20 cellular contexts compared by ENCODE assay signal in genomic region chr6:149364558-149364957, GRCh38. TPM values are rescaled to one million over a fixed set of nuclear protein-coding genes. Genes with fewer than 3 reads are reported as not detected.
DNase-seq lines count a peak whose midpoint lies in the region; ATAC-seq lines count a peak whose summit lies in the region.
"Had no signal": no experiment of that assay in that cellular context is flagged by ENCODE, and none has a peak within 500 bp of the region (broad histone marks: within the 10 kb centered on the region; RNA-seq: fewer than 3 reads in every experiment).

No MANE protein-coding gene starts in this region.

- ATAC-seq in left ventricle myocardium superior = peak; percentile 21
- ATAC-seq in Right ventricle myocardium inferior = no peak
- no peak for ATAC-seq in T-helper 17 cell
- ATAC-seq in stimulated activated effector memory CD8-positive, alpha-beta T cell treated with anti-CD3 and anti-CD28 coated beads, Interleukin-12 subunit alpha, Interleukin-12 subunit beta, amount 100 ng/mL, for 72 hours = no peak
- ATAC-seq: natural killer cell treated with Interleukin-12 subunit alpha and Interleukin-12 subunit beta and Interleukin-15 and Interleukin-18, amount 100 ng/mL, for 72 hours; stimulated activated naive CD8-positive, alpha-beta T cell treated with anti-CD3 and anti-CD28 coated beads, Interleukin-15, Interleukin-2, amounts not matched to agents 100 U/mL and 50 U/mL, for 24 hours had no signal

- intact Hi-C loops in left ventricle myocardium superior (cut with micrococcal nuclease) (no loop called here), Right ventricle myocardium inferior (cut with DNase I) (no loop called here), head of caudate nucleus (cut with DNase I) (no loop called here)

- no peaks in the 10 kb centered on the region for H3K27me3 Mint-ChIP-seq in T-helper 17 cell
- H3K27me3 Mint-ChIP-seq: natural killer cell treated with Interleukin-12 subunit alpha and Interleukin-12 subunit beta and Interleukin-15 and Interleukin-18, amount 100 ng/mL, for 72 hours had no signal

- H3K4me1 Mint-ChIP-seq in T-helper 17 cell = peaks cover 33% of the 10 kb centered on the region
- peaks cover 48% of the 10 kb centered on the region for H3K4me1 Mint-ChIP-seq in stimulated activated effector memory CD8-positive, alpha-beta T cell treated with anti-CD3 and anti-CD28 coated beads, Interleukin-12 subunit alpha, Interleukin-12 subunit beta, amount 100 ng/mL, for 72 hours

- H3K36me3 Mint-ChIP-seq in T-helper 17 cell (ENCODE audit: low read depth) = peaks cover 9% of the 10 kb centered on the region
- H3K36me3 Mint-ChIP-seq in stimulated activated effector memory CD8-positive, alpha-beta T cell treated with anti-CD3 and anti-CD28 coated beads, Interleukin-12 subunit alpha, Interleukin-12 subunit beta, amount 100 ng/mL, for 72 hours = peaks cover 53% of the 10 kb centered on the region

- peak overlapping the region; percentile 10 for H3K4me3 Mint-ChIP-seq in T-helper 17 cell
- peak overlapping the region; percentile 1 for H3K4me3 Mint-ChIP-seq in stimulated activated effector memory CD8-positive, alpha-beta T cell treated with anti-CD3 and anti-CD28 coated beads, Interleukin-12 subunit alpha, Interleukin-12 subunit beta, amount 100 ng/mL, for 72 hours

- no peak for DNase-seq in left ventricle myocardium superior
- no peak for DNase-seq in Right ventricle myocardium inferior (ENCODE audit: missing footprints)
- no peak for DNase-seq in T-helper 17 cell
- peak; percentile 1 for DNase-seq in fibroblast of gingiva (ENCODE audit: low read depth)
- no peak for DNase-seq in stimulated activated effector memory CD8-positive, alpha-beta T cell treated with anti-CD3 and anti-CD28 coated beads, Interleukin-12 subunit alpha, Interleukin-12 subunit beta, amount 100 ng/mL, for 72 hours (ENCODE audit: low spot score in 2 of 2)
- DNase-seq in head of caudate nucleus = no peak
- DNase-seq in putamen (ENCODE audit: low spot score) = no peak
- DNase-seq: amygdala; Calu3; heart left ventricle; KBM-7; mammary epithelial cell; NCI-H1694; NCI-H774; stimulated activated CD4-positive, alpha-beta T cell treated with anti-CD3 and anti-CD28 coated beads, Interleukin-1b, Interleukin-23, amount 100 ng/mL, for 48 hours; stimulated activated naive CD8-positive, alpha-beta T cell treated with anti-CD3 and anti-CD28 coated beads, Interleukin-15, Interleukin-2, amounts not matched to agents 100 U/mL and 50 U/mL, for 24 hours; T1000; trophoblast cell had no signal

- peaks cover 5% of the 10 kb centered on the region for H3K9me3 Mint-ChIP-seq in stimulated activated effector memory CD8-positive, alpha-beta T cell treated with anti-CD3 and anti-CD28 coated beads, Interleukin-12 subunit alpha, Interleukin-12 subunit beta, amount 100 ng/mL, for 72 hours
- H3K9me3 Mint-ChIP-seq: natural killer cell treated with Interleukin-12 subunit alpha and Interleukin-12 subunit beta and Interleukin-15 and Interleukin-18, amount 100 ng/mL, for 72 hours had no signal

- H3K27ac Mint-ChIP-seq in T-helper 17 cell = peak overlapping the region; percentile 86
- H3K27ac Mint-ChIP-seq in stimulated activated effector memory CD8-positive, alpha-beta T cell treated with anti-CD3 and anti-CD28 coated beads, Interleukin-12 subunit alpha, Interleukin-12 subunit beta, amount 100 ng/mL, for 72 hours = peak overlapping the region; percentile 24

- no peaks in the 10 kb centered on the region for H3K9me3 ChIP-seq in T-helper 17 cell (ENCODE audit: control insufficient read depth, low read length, poor library complexity, severe bottlenecking)
- H3K9me3 ChIP-seq: heart left ventricle, SJSA1 had no signal

RNA-seq across cellular contexts. Expression of gene SUMO4, which starts 35.5 kb away (rescaled TPM):
- 0.32 TPM for total RNA-seq in left ventricle myocardium superior
- total RNA-seq in Right ventricle myocardium inferior = not detected
- total RNA-seq in T-helper 17 cell = 10 to 100 TPM in 1 of 2 donors, 1 to 10 TPM in 1; 9.0 to 11.4 TPM

RNA-seq across cellular contexts. Expression of gene TAB2, which starts 47.0 kb away (rescaled TPM):
- 57.6 TPM for total RNA-seq in left ventricle myocardium superior
- 57.4 TPM for total RNA-seq in Right ventricle myocardium inferior
- total RNA-seq in T-helper 17 cell = 100 to 1,000 TPM; 192 to 199 TPM
